ENCODE assay signal across 28 cellular contexts in the genomic region with DNA sequence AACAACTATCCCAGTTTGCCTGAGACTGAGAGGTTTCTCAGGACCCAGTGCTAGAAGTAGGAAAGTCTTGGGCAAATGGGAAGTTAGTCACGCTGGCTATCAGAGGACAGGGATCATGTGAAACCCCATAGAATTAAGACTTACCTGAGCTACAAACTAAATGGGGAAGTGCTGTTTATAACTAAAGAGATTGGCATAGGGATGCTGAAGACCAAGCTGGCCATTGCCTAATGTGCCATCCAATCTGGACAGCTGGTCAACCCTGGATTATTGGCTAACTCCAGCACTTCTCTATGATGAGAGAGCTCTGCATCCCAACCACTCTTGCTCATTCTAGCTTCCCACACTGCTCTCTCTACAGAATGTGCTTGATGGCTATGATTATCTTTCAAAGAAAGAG.
"Had no signal": no experiment of that assay in that cellular context is flagged by ENCODE, and none has a peak within 500 bp of the region (broad histone marks: within the 10 kb centered on the region; RNA-seq: fewer than 3 reads in every experiment).

No MANE protein-coding gene starts in this region.

- DNase-seq: dermis blood vessel endothelial cell; effector CD8-positive, alpha-beta T cell; effector memory CD8-positive, alpha-beta T cell; endodermal cell; erythroblast; esophagus squamous epithelium; foreskin fibroblast; foreskin melanocyte; gastrocnemius medialis; glutamatergic neuron; head of caudate nucleus; heart right ventricle; hippocampal formation; left cardiac atrium; left lung; left ventricle myocardium superior; lower lobe of right lung; mesenchymal stem cell; mucosa of descending colon; naive B cell had no signal

- H3K9me3 ChIP-seq: esophagus squamous epithelium, gastrocnemius medialis, heart right ventricle, left lung, lower lobe of right lung, mucosa of descending colon had no signal

- H3K4me3 Mint-ChIP-seq: effector memory CD8-positive, alpha-beta T cell; endodermal cell; mesothelial cell of epicardium; naive B cell had no signal

- H3K4me3 ChIP-seq: coronary artery, esophagus squamous epithelium, gastrocnemius medialis, heart right ventricle, left lung, lower lobe of right lung, mucosa of descending colon had no signal

- H3K27me3 ChIP-seq: esophagus squamous epithelium, gastrocnemius medialis, left lung had no signal

- H3K36me3 Mint-ChIP-seq: mesothelial cell of epicardium, naive B cell had no signal

- H3K27ac ChIP-seq: coronary artery, epithelial cell of prostate, esophagus squamous epithelium, gastrocnemius medialis, heart right ventricle, left lung, lower lobe of right lung had no signal

- H3K27ac Mint-ChIP-seq: effector memory CD8-positive, alpha-beta T cell; endodermal cell; mesothelial cell of epicardium; naive B cell had no signal

- ATAC-seq: effector memory CD8-positive, alpha-beta T cell; esophagus mucosa; gastrocnemius medialis; left lung; left ventricle myocardium superior; lower lobe of right lung; mucosa of descending colon had no signal

- FAIRE-seq: colon, endometrium, islet of Langerhans, keratinocyte had no signal

- H3K9me3 Mint-ChIP-seq: effector memory CD8-positive, alpha-beta T cell; endodermal cell; mesothelial cell of epicardium had no signal

- H3K4me1 Mint-ChIP-seq: mesothelial cell of epicardium, naive B cell had no signal

- H3K36me3 ChIP-seq: esophagus squamous epithelium, gastrocnemius medialis, heart right ventricle, left lung, lower lobe of right lung had no signal

- H3K4me1 ChIP-seq: gastrocnemius medialis, heart right ventricle, left lung, lower lobe of right lung had no signal
